Comparison of ENCODE assay signal across 7 cellular contexts in genomic region chr4:17614416-17615299, GRCh38.
DNase-seq lines count a peak whose midpoint lies in the region; ATAC-seq, FAIRE-seq and TF ChIP-seq lines count a peak whose summit lies in the region.

MED28 (plus strand) TSS chr4:17614641; CDS start chr4:17614655, 14 bp downstream.

- H3K4me3 ChIP-seq in retinal pigment epithelial cell (ENCODE audit: low read length), result peak within 1 kb of the TSS; percentile 93

- ATAC-seq in HG02973 (IDR thresholded peaks at IDR 0.05; ENCODE audit: unreplicated experiment), result peak; percentile 87

- FAIRE-seq in GM18507 (lab: Jason Lieb, UNC), result peak; percentile 95

- DNase-seq in GM18507 (ENCODE audit: extremely low spot score, insufficient read length, low read depth) (peak; percentile 96), NCI-H2081 (lab: John Stamatoyannopoulos, UW) (peak; percentile 97), T1000 (lab: John Stamatoyannopoulos, UW) (peak; percentile 97), astrocyte of the hippocampus (ENCODE audit: low read depth, low spot score) (peak; percentile 98), hypothalamus (lab: John Stamatoyannopoulos, UW) (peak; percentile 61 to 96 (median 88)), retinal pigment epithelial cell (ENCODE audit: low read depth) (peak; percentile 76)

- no peak for TF ChIP-seq CTCF in retinal pigment epithelial cell (conservative IDR thresholded peaks at IDR 0.05; ENCODE audit: low read depth, low read length)

Comparison
In these comparisons a context has a peak if more than half of its experiments do, and no peak if none do; other contexts are left out.
1. Peak in every context shown above with its lines: DNase-seq, ATAC-seq and H3K4me3 ChIP-seq.